ENCODE assay signal across 25 cellular contexts in the genomic region with DNA sequence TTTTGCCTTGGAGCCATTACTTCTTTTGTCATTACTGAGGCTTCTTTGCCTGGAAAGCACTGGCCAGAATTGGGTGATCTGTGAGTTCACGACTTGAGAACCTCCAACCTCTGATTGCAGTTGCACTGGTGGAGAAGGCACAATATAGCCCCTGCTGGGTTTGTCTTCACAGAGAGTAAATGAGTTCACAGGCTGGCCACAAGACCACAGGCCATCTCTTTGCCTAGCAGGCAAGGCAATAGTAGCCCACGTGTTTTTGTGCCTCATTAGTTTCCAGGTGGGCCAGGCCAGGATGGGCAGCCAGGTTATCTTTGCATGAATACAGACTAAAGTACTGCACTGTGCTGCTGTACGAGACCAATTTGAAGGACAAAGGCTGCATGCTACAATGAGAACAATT.
"Had no signal": no experiment of that assay in that cellular context is flagged by ENCODE, and none has a peak within 500 bp of the region (broad histone marks: within the 10 kb centered on the region; RNA-seq: fewer than 3 reads in every experiment).

No MANE protein-coding gene starts in this region.

- ATAC-seq: activated CD4-positive, alpha-beta T cell treated with anti-CD3 and anti-CD28 coated beads for 36 hours; activated CD8-positive, alpha-beta memory T cell treated with anti-CD3 and anti-CD28 coated beads, Interleukin-2, amount 10 ng/mL, durations not matched to agents 7 days and 5 days; activated CD8-positive, alpha-beta T cell treated with anti-CD3 and anti-CD28 coated beads, Interleukin-2, amount 10 ng/mL, durations not matched to agents 7 days and 5 days; activated naive CD8-positive, alpha-beta T cell treated with anti-CD3 and anti-CD28 coated beads, Interleukin-2, amount 50 U/mL, for 24 hours; left cardiac atrium; left ventricle myocardium superior; pancreas; stimulated activated effector memory CD8-positive, alpha-beta T cell treated with anti-CD3 and anti-CD28 coated beads, Interleukin-12 subunit alpha, Interleukin-12 subunit beta, amount 100 ng/mL, for 72 hours; upper lobe of right lung had no signal

- H3K27me3 ChIP-seq: breast epithelium, sigmoid colon, thyroid gland, upper lobe of right lung had no signal

- H3K4me1 ChIP-seq: breast epithelium, pancreas, prostate gland, thyroid gland, upper lobe of right lung had no signal

- H3K9me3 ChIP-seq: pancreas, prostate gland, thyroid gland, upper lobe of right lung had no signal

- H3K27me3 Mint-ChIP-seq: activated CD8-positive, alpha-beta memory T cell treated with anti-CD3 and anti-CD28 coated beads, Interleukin-2, amount 10 ng/mL, durations not matched to agents 7 days and 5 days; activated naive CD4-positive, alpha-beta T cell treated with anti-CD3 and anti-CD28 coated beads, Interleukin-2, amount 50 U/mL, for 24 hours had no signal

- H3K4me3 ChIP-seq: breast epithelium, pancreas, prostate gland, sigmoid colon, thyroid gland, upper lobe of right lung had no signal

- H3K4me3 Mint-ChIP-seq: activated CD4-positive, alpha-beta T cell treated with anti-CD3 and anti-CD28 coated beads for 36 hours; activated CD8-positive, alpha-beta memory T cell treated with anti-CD3 and anti-CD28 coated beads, Interleukin-2, amount 10 ng/mL, durations not matched to agents 7 days and 5 days; activated CD8-positive, alpha-beta T cell treated with anti-CD3 and anti-CD28 coated beads, Interleukin-2, amount 10 ng/mL, durations not matched to agents 7 days and 5 days; activated naive CD4-positive, alpha-beta T cell treated with anti-CD3 and anti-CD28 coated beads, Interleukin-2, amount 50 U/mL, for 24 hours; activated naive CD8-positive, alpha-beta T cell treated with anti-CD3 and anti-CD28 coated beads, Interleukin-2, amount 50 U/mL, for 24 hours; nephron; stimulated activated effector memory CD8-positive, alpha-beta T cell treated with anti-CD3 and anti-CD28 coated beads, Interleukin-12 subunit alpha, Interleukin-12 subunit beta, amount 100 ng/mL, for 72 hours; stimulated activated naive CD8-positive, alpha-beta T cell treated with anti-CD3 and anti-CD28 coated beads, Interleukin-15, Interleukin-2, amounts not matched to agents 100 ng/mL and 50 ng/mL, for 24 hours had no signal

- DNase-seq: activated CD4-positive, alpha-beta T cell treated with anti-CD3 and anti-CD28 coated beads for 36 hours; activated CD4-positive, CD25-positive, alpha-beta regulatory T cell; activated CD8-positive, alpha-beta memory T cell treated with anti-CD3 and anti-CD28 coated beads, Interleukin-2, amount 10 ng/mL, durations not matched to agents 7 days and 5 days; activated CD8-positive, alpha-beta T cell treated with anti-CD3 and anti-CD28 coated beads, Interleukin-2, amount 10 ng/mL, durations not matched to agents 7 days and 5 days; activated naive CD8-positive, alpha-beta T cell treated with anti-CD3 and anti-CD28 coated beads, Interleukin-2, amount 50 U/mL, for 24 hours; activated T-cell treated with anti-CD3 and anti-CD28 coated beads, Interleukin-2, amount 50 U/mL, for 48 hours; central memory CD4-positive, alpha-beta T cell; left cardiac atrium; left ventricle myocardium superior; nucleus accumbens; pancreas; retina; sigmoid colon; small intestine; stimulated activated CD4-positive, alpha-beta T cell treated with anti-CD3 and anti-CD28 coated beads, Interleukin-4, amount 100 ng/mL, for 24 hours; substantia nigra; thyroid gland; upper lobe of right lung had no signal

- H3K27ac Mint-ChIP-seq: activated CD4-positive, alpha-beta T cell treated with anti-CD3 and anti-CD28 coated beads for 36 hours; activated CD8-positive, alpha-beta memory T cell treated with anti-CD3 and anti-CD28 coated beads, Interleukin-2, amount 10 ng/mL, durations not matched to agents 7 days and 5 days; activated CD8-positive, alpha-beta T cell treated with anti-CD3 and anti-CD28 coated beads, Interleukin-2, amount 10 ng/mL, durations not matched to agents 7 days and 5 days; activated naive CD4-positive, alpha-beta T cell treated with anti-CD3 and anti-CD28 coated beads, Interleukin-2, amount 50 U/mL, for 24 hours; activated naive CD8-positive, alpha-beta T cell treated with anti-CD3 and anti-CD28 coated beads, Interleukin-2, amount 50 U/mL, for 24 hours; activated T-helper 2 cell treated with anti-CD3 and anti-CD28 coated beads, Interferon-gamma antibody, Interleukin-2, Interleukin-4, amounts not matched to agents 10 μg/mL and 5 μg/mL and 100 μg/mL, durations not matched to agents 14 hours and 24 hours and 36 hours; nephron; stimulated activated effector memory CD8-positive, alpha-beta T cell treated with anti-CD3 and anti-CD28 coated beads, Interleukin-12 subunit alpha, Interleukin-12 subunit beta, amount 100 ng/mL, for 72 hours; stimulated activated naive CD8-positive, alpha-beta T cell treated with anti-CD3 and anti-CD28 coated beads, Interleukin-15, Interleukin-2, amounts not matched to agents 100 ng/mL and 50 ng/mL, for 24 hours had no signal

- H3K4me1 Mint-ChIP-seq: activated CD4-positive, alpha-beta T cell treated with anti-CD3 and anti-CD28 coated beads for 36 hours; activated CD8-positive, alpha-beta memory T cell treated with anti-CD3 and anti-CD28 coated beads, Interleukin-2, amount 10 ng/mL, durations not matched to agents 7 days and 5 days; activated naive CD4-positive, alpha-beta T cell treated with anti-CD3 and anti-CD28 coated beads, Interleukin-2, amount 50 U/mL, for 24 hours; activated naive CD8-positive, alpha-beta T cell treated with anti-CD3 and anti-CD28 coated beads, Interleukin-2, amount 50 U/mL, for 24 hours; nephron; stimulated activated effector memory CD8-positive, alpha-beta T cell treated with anti-CD3 and anti-CD28 coated beads, Interleukin-12 subunit alpha, Interleukin-12 subunit beta, amount 100 ng/mL, for 72 hours had no signal

- H3K9me3 Mint-ChIP-seq: activated naive CD4-positive, alpha-beta T cell treated with anti-CD3 and anti-CD28 coated beads, Interleukin-2, amount 50 U/mL, for 24 hours; activated T-helper 2 cell treated with anti-CD3 and anti-CD28 coated beads, Interferon-gamma antibody, Interleukin-2, Interleukin-4, amounts not matched to agents 10 μg/mL and 5 μg/mL and 100 μg/mL, durations not matched to agents 14 hours and 24 hours and 36 hours; stimulated activated effector memory CD8-positive, alpha-beta T cell treated with anti-CD3 and anti-CD28 coated beads, Interleukin-12 subunit alpha, Interleukin-12 subunit beta, amount 100 ng/mL, for 72 hours had no signal

- H3K27ac ChIP-seq: breast epithelium, pancreas, prostate gland, sigmoid colon, thyroid gland, upper lobe of right lung had no signal

- H3K36me3 Mint-ChIP-seq: activated CD8-positive, alpha-beta memory T cell treated with anti-CD3 and anti-CD28 coated beads, Interleukin-2, amount 10 ng/mL, durations not matched to agents 7 days and 5 days; activated naive CD4-positive, alpha-beta T cell treated with anti-CD3 and anti-CD28 coated beads, Interleukin-2, amount 50 U/mL, for 24 hours; stimulated activated effector memory CD8-positive, alpha-beta T cell treated with anti-CD3 and anti-CD28 coated beads, Interleukin-12 subunit alpha, Interleukin-12 subunit beta, amount 100 ng/mL, for 72 hours had no signal

- H3K36me3 ChIP-seq: breast epithelium, pancreas, prostate gland, sigmoid colon, thyroid gland, upper lobe of right lung had no signal
